ENCODE assay signal across 30 cellular contexts in the genomic region with DNA sequence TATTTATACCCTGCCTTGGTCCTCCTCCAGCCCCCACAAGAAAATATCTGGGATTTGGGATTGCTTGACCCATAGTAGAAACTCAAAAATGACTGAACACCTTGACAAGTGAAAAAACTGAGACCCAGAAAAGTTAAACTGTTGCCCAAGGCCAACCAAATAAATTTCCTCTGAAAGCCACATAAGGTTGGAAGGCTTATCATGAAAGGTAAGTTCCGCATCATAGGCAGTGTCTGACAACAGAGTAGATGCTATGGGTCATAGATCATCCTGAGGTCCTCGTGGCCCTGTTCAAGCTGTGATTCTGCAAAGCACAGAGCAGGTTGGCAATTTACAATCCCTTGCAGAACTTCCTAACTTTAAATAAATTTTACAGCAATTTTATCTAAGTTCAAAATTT.
"Had no signal": no experiment of that assay in that cellular context is flagged by ENCODE, and none has a peak within 500 bp of the region (broad histone marks: within the 10 kb centered on the region; RNA-seq: fewer than 3 reads in every experiment).

No MANE protein-coding gene starts in this region.

- H3K36me3 ChIP-seq: adrenal gland, colonic mucosa had no signal

- H3K4me3 ChIP-seq: adrenal gland, body of pancreas, colonic mucosa, dorsolateral prefrontal cortex had no signal

- H3K9me3 ChIP-seq: adrenal gland, body of pancreas, colonic mucosa had no signal

- DNase-seq: activated CD4-positive, alpha-beta memory T cell treated with anti-CD3 and anti-CD28 coated beads for 36 hours; activated CD4-positive, alpha-beta T cell treated with anti-CD3 and anti-CD28 coated beads for 36 hours; activated CD4-positive, CD25-positive, alpha-beta regulatory T cell; activated CD4-positive, CD25-positive, alpha-beta regulatory T cell treated with anti-CD3 and anti-CD28 coated beads, Interleukin-2, amount 50 U/mL, for 72 hours; activated CD8-positive, alpha-beta memory T cell treated with anti-CD3 and anti-CD28 coated beads, Interleukin-2, amount 10 ng/mL, durations not matched to agents 7 days and 5 days; activated CD8-positive, alpha-beta memory T cell treated with anti-CD3 and anti-CD28 coated beads, Interleukin-2, amount 50 U/mL, for 4 hours; activated CD8-positive, alpha-beta T cell treated with anti-CD3 and anti-CD28 coated beads, Interleukin-2, amount 10 ng/mL, durations not matched to agents 7 days and 5 days; activated effector memory CD4-positive, alpha-beta T cell treated with anti-CD3 and anti-CD28 coated beads, Interleukin-2, amount 50 U/mL, for 16 hours; activated naive CD4-positive, alpha-beta T cell treated with anti-CD3 and anti-CD28 coated beads for 36 hours; activated naive CD8-positive, alpha-beta T cell treated with anti-CD3 and anti-CD28 coated beads for 36 hours; activated naive CD8-positive, alpha-beta T cell treated with anti-CD3 and anti-CD28 coated beads, Interleukin-2, amount 50 U/mL, for 24 hours; activated T-cell treated with anti-CD3 and anti-CD28 coated beads, Interleukin-2, amount 50 U/mL, for 1 hour; activated T-cell treated with anti-CD3 and anti-CD28 coated beads, Interleukin-2, amount 50 U/mL, for 48 hours; adrenal gland; amygdala; aorta; body of pancreas; caudate nucleus; cerebellar nuclear complex; colonic mucosa; dorsolateral prefrontal cortex; effector memory CD4-positive, alpha-beta T cell; endodermal cell; foreskin fibroblast; SW 1271; T-helper 1 cell; T-helper 17 cell; T1000 had no signal

- ATAC-seq: activated CD4-positive, alpha-beta T cell treated with anti-CD3 and anti-CD28 coated beads for 36 hours; activated CD8-positive, alpha-beta memory T cell treated with anti-CD3 and anti-CD28 coated beads, Interleukin-2, amount 10 ng/mL, durations not matched to agents 7 days and 5 days; activated CD8-positive, alpha-beta T cell treated with anti-CD3 and anti-CD28 coated beads, Interleukin-2, amount 10 ng/mL, durations not matched to agents 7 days and 5 days; activated naive CD8-positive, alpha-beta T cell treated with anti-CD3 and anti-CD28 coated beads, Interleukin-2, amount 50 U/mL, for 24 hours; body of pancreas; esophagus mucosa; T-helper 17 cell had no signal

- FAIRE-seq: frontal cortex had no signal

- H3K27ac ChIP-seq: adrenal gland, body of pancreas, colonic mucosa, dorsolateral prefrontal cortex had no signal

- H3K27me3 ChIP-seq: adrenal gland, body of pancreas, colonic mucosa had no signal

- H3K4me1 ChIP-seq: adrenal gland, colonic mucosa had no signal
